Comparison of ENCODE assay signal across 13 cellular contexts in the genomic region with DNA sequence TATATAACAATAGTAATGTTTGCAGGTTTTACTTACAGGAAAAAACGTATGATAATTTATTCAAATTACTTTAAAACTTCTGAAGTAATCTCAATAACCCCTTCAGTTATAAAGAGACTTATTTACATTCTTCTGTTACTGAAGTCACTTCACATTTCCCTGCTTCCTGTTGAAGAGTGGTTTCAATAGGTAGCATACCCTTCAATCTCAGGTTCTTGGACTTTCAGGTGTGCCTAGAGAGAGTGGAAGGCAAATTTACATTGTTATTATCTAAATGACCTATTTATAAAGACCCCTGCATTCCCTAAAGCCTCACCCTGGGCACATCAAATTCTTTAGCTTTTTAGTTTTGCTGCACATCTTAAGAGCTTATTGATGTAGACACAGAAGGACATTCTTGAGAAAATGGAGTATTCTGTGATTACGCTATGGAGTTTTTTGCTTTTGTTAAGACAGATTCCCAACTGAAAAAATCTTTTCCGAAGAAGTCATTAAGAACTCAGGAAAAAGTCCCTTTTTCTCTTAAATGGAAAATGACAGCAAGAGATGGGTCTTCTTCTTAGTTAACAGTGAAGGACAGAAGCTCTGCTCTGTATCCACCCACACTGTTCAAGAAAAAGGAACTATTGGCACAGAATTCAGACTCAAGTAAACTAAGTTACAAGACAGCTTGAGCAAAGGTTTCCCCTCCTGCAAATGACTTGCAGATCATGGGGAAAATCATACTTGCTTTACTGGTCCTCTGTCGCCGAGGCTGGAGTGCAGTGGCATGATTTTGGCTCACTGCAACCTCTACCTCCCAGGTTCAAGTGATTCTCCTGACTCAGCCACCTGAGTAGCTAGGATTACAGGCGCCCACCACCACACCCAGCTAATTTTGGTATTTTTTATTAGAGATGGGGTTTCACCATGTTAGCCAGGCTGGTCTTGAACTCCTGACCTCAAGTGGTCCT.
"Had no signal": no experiment of that assay in that cellular context is flagged by ENCODE, and none has a peak within 500 bp of the region (broad histone marks: within the 10 kb centered on the region; RNA-seq: fewer than 3 reads in every experiment).

No MANE protein-coding gene starts in this region.

- H3K4me3 ChIP-seq: breast epithelium, hepatocyte, prostate gland, right lobe of liver, thoracic aorta had no signal

- H3K27ac Mint-ChIP-seq: activated naive CD8-positive, alpha-beta T cell treated with anti-CD3 and anti-CD28 coated beads, Interleukin-2, amount 10 ng/mL, durations not matched to agents 7 days and 5 days; memory B cell had no signal

- H3K36me3 Mint-ChIP-seq: activated naive CD8-positive, alpha-beta T cell treated with anti-CD3 and anti-CD28 coated beads, Interleukin-2, amount 10 ng/mL, durations not matched to agents 7 days and 5 days; memory B cell; naive thymus-derived CD8-positive, alpha-beta T cell had no signal

- DNase-seq: activated naive CD4-positive, alpha-beta T cell; activated naive CD8-positive, alpha-beta T cell treated with anti-CD3 and anti-CD28 coated beads, Interleukin-2, amount 10 ng/mL, durations not matched to agents 7 days and 5 days; activated T-cell treated with anti-CD3 and anti-CD28 coated beads for 4 hours; aorta; erythroblast; islet precursor cell; naive thymus-derived CD8-positive, alpha-beta T cell; right lobe of liver had no signal

- H3K36me3 ChIP-seq: breast epithelium, prostate gland, right lobe of liver had no signal

- H3K27ac ChIP-seq: breast epithelium, hepatocyte, prostate gland, right lobe of liver, thoracic aorta had no signal

- ATAC-seq: naive thymus-derived CD8-positive, alpha-beta T cell; right lobe of liver had no signal

- H3K4me1 Mint-ChIP-seq: activated naive CD8-positive, alpha-beta T cell treated with anti-CD3 and anti-CD28 coated beads, Interleukin-2, amount 10 ng/mL, durations not matched to agents 7 days and 5 days; memory B cell; naive thymus-derived CD8-positive, alpha-beta T cell had no signal

- H3K9me3 Mint-ChIP-seq: activated naive CD8-positive, alpha-beta T cell treated with anti-CD3 and anti-CD28 coated beads, Interleukin-2, amount 10 ng/mL, durations not matched to agents 7 days and 5 days; memory B cell; naive thymus-derived CD8-positive, alpha-beta T cell had no signal

- H3K4me1 ChIP-seq: breast epithelium, prostate gland had no signal

- H3K4me3 Mint-ChIP-seq: activated naive CD8-positive, alpha-beta T cell treated with anti-CD3 and anti-CD28 coated beads, Interleukin-2, amount 10 ng/mL, durations not matched to agents 7 days and 5 days; memory B cell; naive thymus-derived CD8-positive, alpha-beta T cell had no signal

- H3K9me3 ChIP-seq: breast epithelium, prostate gland, right lobe of liver, thoracic aorta had no signal

- H3K27me3 ChIP-seq: breast epithelium, hepatocyte, right lobe of liver had no signal

- H3K27me3 Mint-ChIP-seq: activated naive CD8-positive, alpha-beta T cell treated with anti-CD3 and anti-CD28 coated beads, Interleukin-2, amount 10 ng/mL, durations not matched to agents 7 days and 5 days; naive thymus-derived CD8-positive, alpha-beta T cell had no signal
